Comparison of ENCODE assay signal across 10 cellular contexts in genomic region chr16:4465977-4466779, GRCh38. TPM values are rescaled to one million over a fixed set of nuclear protein-coding genes. Genes with fewer than 3 reads are reported as not detected.
DNase-seq lines count a peak whose midpoint lies in the region; ATAC-seq and TF ChIP-seq lines count a peak whose summit lies in the region.
"Had no signal": no experiment of that assay in that cellular context is flagged by ENCODE, and none has a peak within 500 bp of the region (broad histone marks: within the 10 kb centered on the region; RNA-seq: fewer than 3 reads in every experiment).

No MANE protein-coding gene starts in this region.

- no peaks in the 10 kb centered on the region for H3K4me1 ChIP-seq in ascending aorta

- H3K27me3 ChIP-seq in ascending aorta: no peaks in the 10 kb centered on the region

- ATAC-seq in GM21786 (IDR thresholded peaks at IDR 0.05; ENCODE audit: unreplicated experiment) (no peak), GM19023 (IDR thresholded peaks at IDR 0.05; ENCODE audit: unreplicated experiment) (no peak)

- peaks cover 46 to 56% of the 10 kb centered on the region in 2 donors for H3K36me3 ChIP-seq in ascending aorta

- no peaks in the 10 kb centered on the region for H3K27me3 Mint-ChIP-seq in IgD-negative memory B cell

- TF ChIP-seq CTCF in fibroblast of villous mesenchyme (IDR thresholded peaks at IDR 0.05; ENCODE audit: insufficient read depth, low read depth, low read length) (no peak), ascending aorta (IDR thresholded peaks at IDR 0.05) (no peak)

- no peaks in the 10 kb centered on the region for H3K9me3 Mint-ChIP-seq in IgD-negative memory B cell

- intact Hi-C loops in ascending aorta (cut with DNase I): no loop called here

- no peaks in the 10 kb centered on the region for H3K9me3 ChIP-seq in ascending aorta

- peak; percentile 25 for DNase-seq in activated T-cell treated with anti-CD3 and anti-CD28 coated beads for 1 hour (ENCODE audit: low read depth)
- DNase-seq in fibroblast of villous mesenchyme (ENCODE audit: low read depth): peak; percentile 41
- peak; percentile 40 to 45 for DNase-seq in stimulated activated CD4-positive, alpha-beta T cell treated with anti-CD3 and anti-CD28 coated beads, Interleukin-2, amount 100 ng/mL, for 48 hours
- no peak for DNase-seq in ascending aorta (ENCODE audit: low spot score in 2 of 2)
- DNase-seq in DMS 273 treated with DMSO at 0.1 percent for 48 hours (lab: John Stamatoyannopoulos, UW): no peak
- DNase-seq: Karpas-422; NK-92 treated with Interleukin-12 subunit alpha and Interleukin-12 subunit beta, amount 100 ng/mL, for 24 hours had no signal

- no peak overlapping the region for H3K4me3 ChIP-seq in fibroblast of villous mesenchyme (ENCODE audit: low read depth, low read length)
- H3K4me3 ChIP-seq in ascending aorta: no peak overlapping the region

- no peak overlapping the region for H3K4me3 Mint-ChIP-seq in IgD-negative memory B cell

- peak overlapping the region in 2 of 3 donors; percentile 18 to 31 for H3K27ac Mint-ChIP-seq in IgD-negative memory B cell

- H3K36me3 Mint-ChIP-seq in IgD-negative memory B cell: peaks cover 5% of the 10 kb centered on the region

- H3K27ac ChIP-seq in ascending aorta: no peak overlapping the region

- H3K4me1 Mint-ChIP-seq in IgD-negative memory B cell: peaks cover 0 to 2% (median 0%) of the 10 kb centered on the region in 3 donors

RNA-seq across cellular contexts. Expression of gene NMRAL1, which starts 8.2 kb away (rescaled TPM):
- polyA plus RNA-seq in IgD-negative memory B cell: 45.3 TPM
- total RNA-seq in fibroblast of villous mesenchyme (54.4 and 99.5 TPM in 2 replicates), ascending aorta (48.6 TPM)

RNA-seq across cellular contexts. Expression of gene HMOX2, which starts 10.0 kb away (rescaled TPM):
- polyA plus RNA-seq in IgD-negative memory B cell: 75.9 TPM
- total RNA-seq in fibroblast of villous mesenchyme: 52.5 and 57.9 TPM in 2 replicates
- total RNA-seq in ascending aorta: 36.7 TPM

RNA-seq across cellular contexts. Expression of gene DNAJA3, which starts 40.5 kb away (rescaled TPM):
- 42.7 TPM for polyA plus RNA-seq in IgD-negative memory B cell
- total RNA-seq in fibroblast of villous mesenchyme: 36.4 and 50.1 TPM in 2 replicates
- total RNA-seq in ascending aorta: 40.7 TPM

RNA-seq across cellular contexts. Expression of gene CORO7, which starts 49.8 kb away (rescaled TPM):
- 108 TPM for polyA plus RNA-seq in IgD-negative memory B cell
- 9.9 and 18.0 TPM in 2 replicates for total RNA-seq in fibroblast of villous mesenchyme
- 41.9 TPM for total RNA-seq in ascending aorta

Comparison
In these comparisons a context has a peak if more than half of its experiments do, and no peak if none do; other contexts are left out.
1. DNase-seq: peak in activated T-cell treated with anti-CD3 and anti-CD28 coated beads for 1 hour (single experiment), fibroblast of villous mesenchyme (single experiment) and stimulated activated CD4-positive, alpha-beta T cell treated with anti-CD3 and anti-CD28 coated beads, Interleukin-2, amount 100 ng/mL, for 48 hours (2 of 2); none in ascending aorta (0 of 2) and DMS 273 treated with DMSO at 0.1 percent for 48 hours (single experiment).